In the genomic region with DNA sequence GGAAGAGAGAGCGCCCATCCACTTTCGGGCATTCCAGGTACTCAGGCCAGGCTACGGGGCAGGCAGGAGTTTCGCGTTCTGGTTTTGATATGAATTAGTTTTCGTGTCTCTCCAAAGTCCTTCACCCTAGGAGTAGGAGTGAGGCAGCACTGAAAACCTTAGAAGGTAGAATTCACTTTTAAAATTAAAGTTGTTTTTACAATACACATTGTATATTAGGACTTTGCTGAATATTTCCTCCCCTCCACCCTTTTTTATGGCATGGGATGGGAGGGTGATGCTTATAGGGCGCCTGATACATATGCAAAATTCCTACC, we compare ENCODE assay signal across 1 cellular context.
TF ChIP-seq lines count a peak whose summit lies in the region.

No MANE protein-coding gene starts in this region.

TF ChIP-seq in HepG2, 621 proteins besides CTCF, POLR2A, EP300 and RAD21:
- TF ChIP-seq ARHGAP35 (CRISPR knock-in tag; IDR thresholded peaks at IDR 0.05; ENCODE audit: borderline replicate concordance) (0 out of 2 replicates have a peak, but pooled peaks have one; percentile 7), ZNF20 (CRISPR knock-in tag; IDR thresholded peaks at IDR 0.05) (0 out of 2 replicates have a peak, but pooled peaks have one; percentile 38), GABPA (IDR thresholded peaks at IDR 0.05; ENCODE audit: low read depth, low read length) (no peak), GABPA (CRISPR knock-in tag; IDR thresholded peaks at IDR 0.05; ENCODE audit: low read depth) (no peak), AGO2 (optimal IDR thresholded peaks at IDR 0.05; ENCODE audit: low read depth, low read length) (peak; percentile 0), NAIF1 (CRISPR knock-in tag; IDR thresholded peaks at IDR 0.05; ENCODE audit: borderline replicate concordance) (peak; percentile 24; the same call in 1 of the 2 replicates)
